ENCODE assay signal across 18 cellular contexts in genomic region chr3:50028336-50028735, GRCh38.
A peak's percentile ranks its signal among the peaks of the same experiment; 100 is the strongest.
DNase-seq lines count a peak whose midpoint lies in the region; TF ChIP-seq lines count a peak whose summit lies in the region.
"Had no signal": no experiment of that assay in that cellular context is flagged by ENCODE, and none has a peak within 500 bp of the region (broad histone marks: within the 10 kb centered on the region; RNA-seq: fewer than 3 reads in every experiment).

No MANE protein-coding gene starts in this region.

- no peaks in the 10 kb centered on the region for H3K27me3 ChIP-seq in brain microvascular endothelial cell (replicated peaks)
- H3K27me3 ChIP-seq in WERI-Rb-1 (ENCODE audit: insufficient read depth, low read depth, severe bottlenecking): no peaks in the 10 kb centered on the region
- H3K27me3 ChIP-seq: SJCRH30, stomach, uterus had no signal

- in situ Hi-C loops in brain microvascular endothelial cell (cut with HindIII; ENCODE audit: low pct_ligation_motif_present, low sequenced_read_pairs): no loop called here

- no peak for TF ChIP-seq RAD21 in Ishikawa (IDR thresholded peaks at IDR 0.05; ENCODE audit: low read depth)

- H3K9me3 ChIP-seq in WERI-Rb-1 (ENCODE audit: severe bottlenecking): no peaks in the 10 kb centered on the region
- H3K9me3 ChIP-seq: SJCRH30, stomach, uterus had no signal

- H3K4me3 ChIP-seq in brain microvascular endothelial cell (ENCODE audit: low read depth, low read length) (no peak overlapping the region), WERI-Rb-1 (ENCODE audit: low read depth, low read length) (no peak overlapping the region)
- H3K4me3 ChIP-seq: lung, SJCRH30, stomach, uterus had no signal

- no peak for TF ChIP-seq CTCF in brain microvascular endothelial cell (IDR thresholded peaks at IDR 0.05; ENCODE audit: low read depth, low read length, missing control alignments)
- TF ChIP-seq CTCF in WERI-Rb-1 (IDR thresholded peaks at IDR 0.05; ENCODE audit: low read depth, low read length): no peak

- no peak for TF ChIP-seq EP300 in Ishikawa (IDR thresholded peaks at IDR 0.05; ENCODE audit: borderline replicate concordance)

- DNase-seq in AG08395 (ENCODE audit: low spot score): peak; percentile 62
- peak; percentile 22 for DNase-seq in brain microvascular endothelial cell
- DNase-seq in iris pigment epithelial cell (ENCODE audit: low read depth): peak; percentile 61
- DNase-seq in NCI-H345 treated with DMSO at 0.1 percent for 48 hours (lab: John Stamatoyannopoulos, UW; ENCODE audit: unreplicated experiment): no peak
- DNase-seq in WERI-Rb-1: no peak
- no peak for DNase-seq in central memory CD4-positive, alpha-beta T cell
- DNase-seq in HuH-7 (ENCODE audit: low spot score): no peak
- DNase-seq: activated naive CD4-positive, alpha-beta T cell; effector CD4-positive, alpha-beta T cell; HCEC 1CT; natural killer cell; NCI-H146; NCI-H510A treated with DMSO at 0.1 percent for 48 hours; SJCRH30; stomach; uterus had no signal

- no peaks in the 10 kb centered on the region for H3K36me3 ChIP-seq in brain microvascular endothelial cell (replicated peaks)
- peaks cover 4% of the 10 kb centered on the region; the same call in 1 of the 2 replicates for H3K36me3 ChIP-seq in WERI-Rb-1
- H3K36me3 ChIP-seq: uterus had no signal

- peak overlapping the region; percentile 29 for H3K27ac ChIP-seq in brain microvascular endothelial cell
- H3K27ac ChIP-seq in WERI-Rb-1: no peak overlapping the region
- H3K27ac ChIP-seq: SJCRH30, stomach, uterus had no signal

TF ChIP-seq in Ishikawa, 13 proteins besides CTCF, POLR2A, EP300 and RAD21:
- TF ChIP-seq TEAD4 (IDR thresholded peaks at IDR 0.05) (peak; percentile 30; the same call in 1 of the 2 replicates), NFIC (IDR thresholded peaks at IDR 0.05) (no peak)

Comparison
In these comparisons a context has a peak if more than half of its experiments do, and no peak if none do; other contexts are left out.
1. DNase-seq: peak in AG08395 (single experiment), brain microvascular endothelial cell (single experiment) and iris pigment epithelial cell (single experiment); none in NCI-H345 treated with DMSO at 0.1 percent for 48 hours (single experiment), WERI-Rb-1 (single experiment), central memory CD4-positive, alpha-beta T cell (single experiment) and HuH-7 (single experiment).